14 cellular contexts compared by ENCODE assay signal in the genomic region with DNA sequence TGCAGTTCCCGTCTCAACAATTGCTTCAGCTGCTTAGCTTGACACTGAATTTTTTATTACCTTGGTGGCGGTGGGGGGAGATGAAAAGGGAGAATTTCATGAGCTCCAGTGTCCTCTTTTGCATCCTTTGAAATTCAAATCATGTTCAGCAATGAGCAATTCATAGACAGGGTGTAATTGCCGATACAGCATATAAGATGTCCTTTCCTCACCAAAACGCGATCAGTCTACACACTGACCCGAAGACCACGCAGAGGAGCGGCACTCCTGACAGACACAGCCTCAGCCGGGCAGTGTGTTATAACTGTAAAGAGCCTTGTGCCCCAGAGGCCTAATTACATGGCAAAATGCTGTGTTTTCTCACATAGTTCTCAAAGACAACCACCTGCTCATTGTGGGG. TPM values are rescaled to one million over a fixed set of nuclear protein-coding genes. Genes with fewer than 3 reads are reported as not detected.
DNase-seq lines count a peak whose midpoint lies in the region; TF ChIP-seq lines count a peak whose summit lies in the region.
"Had no signal": no experiment of that assay in that cellular context is flagged by ENCODE, and none has a peak within 500 bp of the region (broad histone marks: within the 10 kb centered on the region; RNA-seq: fewer than 3 reads in every experiment).

No MANE protein-coding gene starts in this region.

- H2BK5ac ChIP-seq in H9 (ENCODE audit: insufficient read length, low read length): no peak overlapping the region

- no peak overlapping the region for H3K23ac ChIP-seq in H9 (ENCODE audit: insufficient read length, low read depth, low read length)

- H3K4me1 Mint-ChIP-seq in H9: peaks cover 2 to 6% of the 10 kb centered on the region in 2 experiments
- H3K4me1 Mint-ChIP-seq in neural progenitor cell: peaks cover 34% of the 10 kb centered on the region
- peaks cover 13% of the 10 kb centered on the region for H3K4me1 Mint-ChIP-seq in type B pancreatic cell (ENCODE audit: unreplicated experiment)

- H3K4me3 Mint-ChIP-seq in H9: no peak overlapping the region
- H3K4me3 Mint-ChIP-seq in neural progenitor cell: no peak overlapping the region
- H3K4me3 Mint-ChIP-seq in type B pancreatic cell: no peak overlapping the region
- H3K4me3 Mint-ChIP-seq: CD14-positive monocyte; CD8-positive, alpha-beta T cell had no signal

- no peak overlapping the region for H2BK15ac ChIP-seq in H9 (ENCODE audit: low read depth, low read length)

- no peaks in the 10 kb centered on the region for H3K79me1 ChIP-seq in H9 (ENCODE audit: insufficient read depth, low read depth, low read length, poor library complexity, severe bottlenecking)

- TF ChIP-seq CTCF in H9 (conservative IDR thresholded peaks at IDR 0.05): no peak
- no peak for TF ChIP-seq CTCF in neural progenitor cell (IDR thresholded peaks at IDR 0.05)
- TF ChIP-seq CTCF in type B pancreatic cell (conservative IDR thresholded peaks at IDR 0.05): no peak
- TF ChIP-seq CTCF in adrenal gland (IDR thresholded peaks at IDR 0.05): no peak

- no peak overlapping the region for H3K4me2 ChIP-seq in H9 (ENCODE audit: insufficient read depth, insufficient read length, low read length)
- no peak overlapping the region for H3K4me2 ChIP-seq in neural progenitor cell

- H3K4ac ChIP-seq in H9 (ENCODE audit: low read depth, low read length): no peak overlapping the region

- no peak overlapping the region for H2BK20ac ChIP-seq in H9 (ENCODE audit: low read depth, low read length, poor library complexity, severe bottlenecking)

- H4K5ac ChIP-seq in H9 (ENCODE audit: insufficient read length, low read depth, low read length): no peak overlapping the region

- H3K79me2 ChIP-seq in H9 (ENCODE audit: insufficient read depth, low read length) (no peaks in the 10 kb centered on the region), neural progenitor cell (ENCODE audit: low read depth) (no peaks in the 10 kb centered on the region)

- no peak overlapping the region for H3K56ac ChIP-seq in H9 (ENCODE audit: insufficient read length, low read depth, low read length)

- no peaks in the 10 kb centered on the region for H3K36me3 ChIP-seq in neural progenitor cell
- no peaks in the 10 kb centered on the region for H3K36me3 ChIP-seq in adrenal gland (replicated peaks in 1 of 2)
- H3K36me3 ChIP-seq: HAP-1 had no signal

- H2AK5ac ChIP-seq in H9 (ENCODE audit: insufficient read length, low read length): no peak overlapping the region

- H3K9me3 ChIP-seq in H9 (ENCODE audit: control insufficient read depth, low read depth, low read length): no peaks in the 10 kb centered on the region
- no peaks in the 10 kb centered on the region for H3K9me3 ChIP-seq in neural progenitor cell (ENCODE audit: low read depth)
- no peaks in the 10 kb centered on the region for H3K9me3 ChIP-seq in adrenal gland (replicated peaks in 1 of 3)
- H3K9me3 ChIP-seq: Caco-2, HAP-1 had no signal

- H2AFZ ChIP-seq in H9 (ENCODE audit: low read length): no peak overlapping the region
- H2AFZ ChIP-seq in neural progenitor cell (replicated peaks): no peak overlapping the region

- WGBS in H9 (ENCODE audit: extremely low coverage, insufficient read length, low lambda C conversion rate): no CpG with 5 or more reads among the region's 9 CpGs
- 71 to 79% (median 76%) methylated on average over 9 of the region's 9 CpGs for WGBS in adrenal gland, 4 donors

- no peak for DNase-seq in H9
- peak; percentile 7 for DNase-seq in NCI-H526 treated with DMSO at 0.1 percent for 48 hours (lab: John Stamatoyannopoulos, UW)
- no peak for DNase-seq in neural progenitor cell (ENCODE audit: low spot score)
- no peak for DNase-seq in type B pancreatic cell (ENCODE audit: extremely low spot score, unreplicated experiment)
- DNase-seq in adrenal gland: no peak
- DNase-seq in NCI-H187 treated with DMSO at 0.1 percent for 48 hours (lab: John Stamatoyannopoulos, UW): no peak
- DNase-seq in COLO668 (lab: John Stamatoyannopoulos, UW; ENCODE audit: unreplicated experiment): no peak
- DNase-seq: Caco-2; CD8-positive, alpha-beta T cell; DND-41; GDM1; GOT3 had no signal

- no peak overlapping the region for H2BK12ac ChIP-seq in H9 (ENCODE audit: insufficient read length, low read depth, low read length)

- peaks cover 1% of the 10 kb centered on the region for H3F3A ChIP-seq in neural progenitor cell (ENCODE audit: low read depth)

- H3K9ac ChIP-seq in H9 (ENCODE audit: extremely low read depth, insufficient read length, low read length) (no peak overlapping the region), neural progenitor cell (no peak overlapping the region)

- H3K27me3 ChIP-seq in H9 (ENCODE audit: insufficient read depth, low read length) (no peaks in the 10 kb centered on the region), neural progenitor cell (no peaks in the 10 kb centered on the region), adrenal gland (no peaks in the 10 kb centered on the region)

- H3K27ac Mint-ChIP-seq in H9: no peak overlapping the region
- H3K27ac Mint-ChIP-seq in neural progenitor cell: peak overlapping the region; percentile 40
- H3K27ac Mint-ChIP-seq in type B pancreatic cell: peak overlapping the region; percentile 92
- H3K27ac Mint-ChIP-seq: CD14-positive monocyte; CD8-positive, alpha-beta T cell had no signal

- H3K14ac ChIP-seq in H9 (ENCODE audit: insufficient read depth, low read length): peak overlapping the region; percentile 40; the same call in 1 of the 2 replicates

- TF ChIP-seq POLR2A in adrenal gland (IDR thresholded peaks at IDR 0.05): no peak

- no peak overlapping the region for H4K91ac ChIP-seq in H9 (ENCODE audit: insufficient read length, low read depth, low read length)

- H4K20me1 ChIP-seq in H9 (ENCODE audit: control insufficient read depth, insufficient read depth, insufficient read length) (no peaks in the 10 kb centered on the region), neural progenitor cell (ENCODE audit: low read depth) (no peaks in the 10 kb centered on the region)

- no peak overlapping the region for H3K4me3 ChIP-seq in neural progenitor cell
- H3K4me3 ChIP-seq in adrenal gland: no peak overlapping the region
- H3K4me3 ChIP-seq: HAP-1 had no signal

- H3K4me1 ChIP-seq in H9 (ENCODE audit: insufficient read depth, low read length): no peaks in the 10 kb centered on the region; the same call in 1 of the 2 replicates
- peaks cover 5% of the 10 kb centered on the region for H3K4me1 ChIP-seq in neural progenitor cell
- H3K4me1 ChIP-seq in adrenal gland (replicated peaks in 1 of 2): no peaks in the 10 kb centered on the region
- H3K4me1 ChIP-seq: Caco-2, HAP-1 had no signal

- no peaks in the 10 kb centered on the region; the same call in 1 of the 2 replicates for H3K27me3 Mint-ChIP-seq in H9 (ENCODE audit: low read depth)
- peaks cover 13% of the 10 kb centered on the region for H3K27me3 Mint-ChIP-seq in neural progenitor cell (ENCODE audit: insufficient read depth, low read depth)
- H3K27me3 Mint-ChIP-seq in type B pancreatic cell: no peaks in the 10 kb centered on the region

- H3K9me3 Mint-ChIP-seq in H9 (peaks cover 0 to 3% of the 10 kb centered on the region in 2 experiments; a peak in 3 of 5 replicates), neural progenitor cell (peaks cover 19% of the 10 kb centered on the region), type B pancreatic cell (peaks cover 13% of the 10 kb centered on the region)

- no peak overlapping the region for H2BK120ac ChIP-seq in H9 (ENCODE audit: low read depth, low read length, poor library complexity, severe bottlenecking)

- no peak overlapping the region for H3K27ac ChIP-seq in H9 (ENCODE audit: insufficient read length, low read depth, low read length)
- H3K27ac ChIP-seq in neural progenitor cell: no peak overlapping the region
- no peak overlapping the region for H3K27ac ChIP-seq in adrenal gland

- H4K8ac ChIP-seq in H9 (replicated peaks; ENCODE audit: insufficient read length, low read depth, low read length): no peak overlapping the region

- intact Hi-C loops in adrenal gland (cut with DNase I): no loop called here

- no peak overlapping the region for H3T11ph ChIP-seq in H9 (ENCODE audit: low read length)

- no peak overlapping the region for H3K18ac ChIP-seq in H9 (ENCODE audit: insufficient read length, low read depth, low read length)

- no peaks in the 10 kb centered on the region for H3K23me2 ChIP-seq in H9 (ENCODE audit: insufficient read length, low read depth, low read length, poor library complexity, severe bottlenecking)

- peaks cover 0 to 3% (median 0%) of the 10 kb centered on the region in 3 experiments; a peak in 1 of 7 replicates for H3K36me3 Mint-ChIP-seq in H9 (ENCODE audit: insufficient read depth in 1 of 3, low read depth in 3 of 3)
- H3K36me3 Mint-ChIP-seq in neural progenitor cell: peaks cover 7% of the 10 kb centered on the region
- H3K36me3 Mint-ChIP-seq in type B pancreatic cell: peaks cover 9% of the 10 kb centered on the region
- H3K36me3 Mint-ChIP-seq: CD14-positive monocyte; CD8-positive, alpha-beta T cell had no signal

RNA-seq across cellular contexts. Expression of a gene that starts 38.4 kb away (rescaled TPM):
- total RNA-seq in H9 (2021) (1.2 and 1.8 TPM in 2 replicates), neural progenitor cell (ENCODE audit: low replicate concordance) (1.9 and 4.7 TPM in 2 replicates), type B pancreatic cell (ENCODE audit: low replicate concordance) (110 and 139 TPM in 2 replicates), adrenal gland (10 to 100 TPM in 7 of 8 donors, 1 to 10 TPM in 1; 7.9 to 62.2 (median 29.1) TPM)
- polyA plus RNA-seq in adrenal gland: 10 to 100 TPM; 13.1 to 18.3 (median 13.1) TPM
- total RNA-seq: CD8-positive, alpha-beta T cell had no signal

Comparison
In these comparisons a context has a peak if more than half of its experiments do, and no peak if none do; other contexts are left out.
1. H3K27ac Mint-ChIP-seq: peak in neural progenitor cell (single experiment) and type B pancreatic cell (single experiment); none in H9 (0 of 3).